ENCODE assay signal across 15 cellular contexts in genomic region chr3:108001457-108001856, GRCh38.
DNase-seq lines count a peak whose midpoint lies in the region; TF ChIP-seq lines count a peak whose summit lies in the region.
"Had no signal": no experiment of that assay in that cellular context is flagged by ENCODE, and none has a peak within 500 bp of the region (broad histone marks: within the 10 kb centered on the region; RNA-seq: fewer than 3 reads in every experiment).

No MANE protein-coding gene starts in this region.

- no peak overlapping the region for H2BK120ac ChIP-seq in mesenchymal stem cell (ENCODE audit: low read depth, low read length)

- H3K4me2 ChIP-seq in mesenchymal stem cell (ENCODE audit: low read length, poor library complexity, severe bottlenecking): no peak overlapping the region

- H3K79me1 ChIP-seq in mesenchymal stem cell (replicated peaks; ENCODE audit: low read length, poor library complexity, severe bottlenecking): no peaks in the 10 kb centered on the region

- WGBS in mesenchymal stem cell: 100% methylated on average over 1 of the region's 1 CpG
- WGBS in testis, 2 donors: 94 to 100% methylated on average over 1 of the region's 1 CpG

- no peak overlapping the region for H2BK5ac ChIP-seq in mesenchymal stem cell (ENCODE audit: low read depth, low read length, poor library complexity, severe bottlenecking)

- H3K4me3 ChIP-seq in epithelial cell of esophagus (ENCODE audit: low read length) (no peak overlapping the region), mesenchymal stem cell (ENCODE audit: insufficient read depth in 1 of 2, low read depth in 1 of 2, low read length in 2 of 2) (no peak overlapping the region), testis (no peak overlapping the region)

- H3K36me3 ChIP-seq in mesenchymal stem cell (ENCODE audit: control insufficient read depth in 1 of 2, insufficient read depth in 2 of 2, low read depth in 1 of 2, low read length in 2 of 2) (no peaks in the 10 kb centered on the region), testis (ENCODE audit: low read depth, missing control alignments) (no peaks in the 10 kb centered on the region)

- H3K14ac ChIP-seq in mesenchymal stem cell (ENCODE audit: low read length in 2 of 2): no peak overlapping the region

- TF ChIP-seq POLR2A in testis (IDR thresholded peaks at IDR 0.05): no peak

- H3K9me3 ChIP-seq in mesenchymal stem cell (ENCODE audit: control insufficient read depth, low read length) (no peaks in the 10 kb centered on the region), testis (no peaks in the 10 kb centered on the region)

- no peak overlapping the region for H3K4ac ChIP-seq in mesenchymal stem cell (ENCODE audit: low read depth in 1 of 2, low read length in 2 of 2)

- H4K8ac ChIP-seq in mesenchymal stem cell (ENCODE audit: low read length): no peak overlapping the region

- H2AFZ ChIP-seq in mesenchymal stem cell (ENCODE audit: low read depth, low read length): no peak overlapping the region

- H3K27me3 ChIP-seq in mesenchymal stem cell (ENCODE audit: control insufficient read depth in 1 of 2, insufficient read depth in 1 of 2, low read length in 2 of 2) (peaks cover 0 to 5% of the 10 kb centered on the region in 2 experiments), testis (no peaks in the 10 kb centered on the region)

- no peak overlapping the region for H2BK12ac ChIP-seq in mesenchymal stem cell (ENCODE audit: low read length in 2 of 2)

- TF ChIP-seq CTCF in epithelial cell of esophagus (IDR thresholded peaks at IDR 0.05; ENCODE audit: insufficient read depth, low read depth, low read length, missing control alignments) (no peak), testis (IDR thresholded peaks at IDR 0.05) (no peak)

- no peak overlapping the region for H4K91ac ChIP-seq in mesenchymal stem cell (ENCODE audit: low read length)

- intact Hi-C loops in testis (cut with DNase I; ENCODE audit: low total_unique reads): no loop called here

- peak; percentile 47 for DNase-seq in ELR (ENCODE audit: low read depth)
- DNase-seq in MV-4-11 (lab: John Stamatoyannopoulos, UW): peak; percentile 67
- peak; percentile 96 for DNase-seq in epithelial cell of esophagus (ENCODE audit: low read depth)
- DNase-seq in mesenchymal stem cell: peak; percentile 52
- DNase-seq in AML-193 (lab: John Stamatoyannopoulos, UW): no peak
- no peak for DNase-seq in 8988T
- no peak for DNase-seq in NCI-H1092 (lab: John Stamatoyannopoulos, UW)
- no peak for DNase-seq in testis
- DNase-seq: activated CD4-positive, alpha-beta T cell treated with anti-CD3 and anti-CD28 coated beads for 4 hours; CD4-positive, CD25-positive, alpha-beta regulatory T cell; GF-D8; glutamatergic neuron; retina; stimulated activated CD4-positive, alpha-beta T cell treated with anti-CD3 and anti-CD28 coated beads, Interleukin-2, amount 100 ng/mL, for 48 hours; T-helper 17 cell had no signal

- H3K4me1 ChIP-seq in mesenchymal stem cell (ENCODE audit: control insufficient read depth, insufficient read depth, low read depth, low read length) (peaks cover 4% of the 10 kb centered on the region), testis (peaks cover 6% of the 10 kb centered on the region)

- no peak overlapping the region for H3K27ac ChIP-seq in mesenchymal stem cell (ENCODE audit: low read length, poor library complexity, severe bottlenecking)
- H3K27ac ChIP-seq in testis: no peak overlapping the region

- no peak overlapping the region for H2BK15ac ChIP-seq in mesenchymal stem cell (ENCODE audit: low read depth, poor library complexity, severe bottlenecking)

- H3K18ac ChIP-seq in mesenchymal stem cell (ENCODE audit: low read depth in 1 of 2, low read length in 2 of 2): no peak overlapping the region

- H3K9ac ChIP-seq in mesenchymal stem cell (ENCODE audit: low read length): no peak overlapping the region

- no peak overlapping the region for H3K23ac ChIP-seq in mesenchymal stem cell (ENCODE audit: low read length in 2 of 2)

- peak overlapping the region; percentile 24 for H2AK5ac ChIP-seq in mesenchymal stem cell (ENCODE audit: low read length, severe bottlenecking)

Comparison
In these comparisons a context has a peak if more than half of its experiments do, and no peak if none do; other contexts are left out.
1. DNase-seq: peak in ELR (single experiment), MV-4-11 (single experiment), epithelial cell of esophagus (single experiment) and mesenchymal stem cell (single experiment); none in AML-193 (0 of 2), 8988T (single experiment), NCI-H1092 (single experiment) and testis (single experiment).